Comparison of ENCODE assay signal across 17 cellular contexts in the genomic region with DNA sequence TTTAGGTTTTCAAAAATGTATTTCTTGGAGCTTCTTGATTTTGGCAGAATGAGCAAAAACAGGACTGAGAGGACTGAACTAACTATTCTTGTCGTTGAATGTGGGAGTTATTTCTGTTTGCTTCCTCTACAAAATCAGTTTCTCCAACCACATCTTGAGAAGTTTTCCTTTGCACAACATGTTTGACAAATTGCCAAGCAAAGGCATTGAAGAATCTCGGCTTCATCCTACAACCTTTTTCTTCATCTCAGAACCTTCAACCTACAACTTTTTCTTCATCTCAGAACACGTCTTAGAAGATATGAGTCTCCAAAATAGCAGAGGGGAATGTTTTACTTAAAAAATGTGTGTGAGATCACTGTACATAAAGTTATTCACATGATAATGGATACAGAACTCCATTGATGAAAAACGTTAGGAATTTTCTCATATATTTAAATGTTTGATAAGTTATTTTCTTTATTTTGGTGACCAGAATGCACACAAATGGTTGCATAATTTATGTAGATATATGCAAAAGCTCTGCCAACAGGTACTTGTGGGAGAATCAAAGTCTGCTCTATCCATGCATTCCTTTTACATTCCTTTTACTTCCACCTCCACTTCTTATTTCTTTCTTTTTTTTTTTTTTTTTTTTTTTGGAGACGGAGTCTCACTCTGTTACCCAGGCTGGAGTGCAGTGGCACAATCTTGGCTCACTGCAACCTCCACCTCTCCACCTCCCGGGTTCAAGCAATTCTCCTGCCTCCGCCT.
DNase-seq lines count a peak whose midpoint lies in the region; ATAC-seq, FAIRE-seq and TF ChIP-seq lines count a peak whose summit lies in the region.
"Had no signal": no experiment of that assay in that cellular context is flagged by ENCODE, and none has a peak within 500 bp of the region (broad histone marks: within the 10 kb centered on the region; RNA-seq: fewer than 3 reads in every experiment).

No MANE protein-coding gene starts in this region.

- TF ChIP-seq CTCF in GM23338 (conservative IDR thresholded peaks at IDR 0.05; ENCODE audit: low read depth in 2 of 2) (no peak), H1 (IDR thresholded peaks at IDR 0.05; ENCODE audit: control extremely low read depth in 1 of 3, insufficient read depth in 1 of 3, low read depth in 1 of 3, low read length in 3 of 3) (no peak), nephron (IDR thresholded peaks at IDR 0.05; ENCODE audit: unreplicated experiment in 3 of 3) (no peak), RWPE1 (conservative IDR thresholded peaks at IDR 0.05; ENCODE audit: low read depth) (no peak)

- H2BK15ac ChIP-seq in H1 (ENCODE audit: low read length), result no peak overlapping the region

- peak; percentile 80 for FAIRE-seq in H1 (lab: Jason Lieb, UNC)
- FAIRE-seq: H54 had no signal

- WGBS in H1 (ENCODE audit: extremely low coverage in 1 of 2, insufficient coverage in 1 of 2, insufficient read length in 1 of 2, insufficient replicate concordance in 2 of 2, low coverage in 1 of 2, low lambda C conversion rate in 2 of 2, missing lambda C conversion rate in 1 of 2), 2 experiments, result 72% methylated on average over 6 of the region's 7 CpGs; no CpG with 5 or more reads in 1 of the 2 experiments

- H3K9me3 ChIP-seq in NT2/D1 (ENCODE audit: insufficient read depth, low read length), result no peaks in the 10 kb centered on the region
- no peaks in the 10 kb centered on the region for H3K9me3 ChIP-seq in H1 (ENCODE audit: insufficient read depth in 2 of 2, low read depth in 1 of 2, low read length in 1 of 2)
- H3K9me3 ChIP-seq: SJCRH30 had no signal

- H3K36me3 ChIP-seq in GM23338 (ENCODE audit: insufficient read depth), result no peaks in the 10 kb centered on the region
- H3K36me3 ChIP-seq in NT2/D1 (ENCODE audit: insufficient read depth, insufficient read length, low read length), result no peaks in the 10 kb centered on the region
- no peaks in the 10 kb centered on the region for H3K36me3 ChIP-seq in H1 (ENCODE audit: control insufficient read depth in 2 of 4, insufficient read depth in 4 of 4, low read length in 3 of 4)
- H3K36me3 ChIP-seq: SJCRH30 had no signal

- H3K9ac ChIP-seq in NT2/D1 (ENCODE audit: insufficient read length, low read depth), result no peak overlapping the region
- H3K9ac ChIP-seq in H1 (replicated peaks in 1 of 4; ENCODE audit: extremely low read depth in 1 of 4, low read depth in 3 of 4, low read length in 3 of 4), result no peak overlapping the region

- H2BK12ac ChIP-seq in H1 (ENCODE audit: low read depth, low read length), result no peak overlapping the region

- DNase-seq in GM23338 (ENCODE audit: low spot score) (peak; percentile 77), NT2/D1 (ENCODE audit: low read depth, low spot score) (peak; percentile 2), H1 (ENCODE audit: low read depth in 1 of 2, low spot score in 2 of 2) (no peak), RWPE1 (ENCODE audit: low spot score) (no peak), foreskin melanocyte (no peak), Kasumi-1 (lab: John Stamatoyannopoulos, UW) (no peak)
- DNase-seq: NCI-H1105, NCI-H187, NCI-H446 treated with DMSO at 0.1 percent for 48 hours, NCI-H774, OCI-M1, RPMI8226, SJCRH30, T-cell had no signal

- H3K4me1 ChIP-seq in GM23338 (ENCODE audit: insufficient read depth) (peaks cover 4% of the 10 kb centered on the region; the same call in 1 of the 2 replicates), NT2/D1 (ENCODE audit: insufficient read depth, insufficient read length) (no peaks in the 10 kb centered on the region), H1 (replicated peaks in 1 of 4; ENCODE audit: control insufficient read depth in 3 of 4, insufficient read depth in 4 of 4, low read length in 3 of 4) (0 out of 7 replicates have a peak, but pooled peaks cover 0 to 4% (median 0%) of the 10 kb centered on the region in 4 experiments)
- H3K4me1 ChIP-seq: SJCRH30 had no signal

- H3K23me2 ChIP-seq in H1 (ENCODE audit: low read depth, low read length), result no peaks in the 10 kb centered on the region

- CTCF ChIA-PET in H1 (lab: Charles Lee; ENCODE audit: partially characterized antibody) (interaction anchor here (0.7 kb wide), 1 partner anchor 13 kb away, joined by 3 read pairs; no protein-coding TSS in a partner anchor), RWPE1 (lab: Yijun Ruan, JAX) (no interaction called here)

- H3K4me3 Mint-ChIP-seq in GM23338, result no peak overlapping the region
- H3K4me3 Mint-ChIP-seq in nephron, result no peak overlapping the region
- H3K4me3 Mint-ChIP-seq: T-cell had no signal

- H2BK120ac ChIP-seq in H1 (replicated peaks; ENCODE audit: low read depth, low read length), result no peak overlapping the region

- peak; percentile 76 for ATAC-seq in GM23338
- no peak for ATAC-seq in HG03159 (IDR thresholded peaks at IDR 0.05; ENCODE audit: unreplicated experiment)
- ATAC-seq: T-cell had no signal

- H3K27ac Mint-ChIP-seq in GM23338 (peak overlapping the region; percentile 45; the same call in 1 of the 2 replicates), nephron (peak overlapping the region in 2 of 3 experiments; percentile 49 to 64)
- H3K27ac Mint-ChIP-seq: T-cell had no signal

- no peaks in the 10 kb centered on the region for H3K79me1 ChIP-seq in H1 (ENCODE audit: low read depth, low read length)

- no peak overlapping the region for H2BK20ac ChIP-seq in H1 (ENCODE audit: low read length)

- peaks cover 15% of the 10 kb centered on the region for H3K4me1 Mint-ChIP-seq in GM23338
- H3K4me1 Mint-ChIP-seq in nephron, result no peaks in the 10 kb centered on the region
- H3K4me1 Mint-ChIP-seq: T-cell had no signal

- H3K9me3 Mint-ChIP-seq in GM23338 (no peaks in the 10 kb centered on the region), nephron (no peaks in the 10 kb centered on the region)

- no peak overlapping the region for H4K8ac ChIP-seq in H1 (ENCODE audit: extremely low read depth, insufficient read depth, low read length)

- no peak overlapping the region for H3K4me3 ChIP-seq in GM23338
- no peak overlapping the region for H3K4me3 ChIP-seq in NT2/D1 (ENCODE audit: insufficient read length, low read depth)
- H3K4me3 ChIP-seq in H1 (ENCODE audit: extremely low read depth in 1 of 4, insufficient read depth in 2 of 4, low read depth in 3 of 4, low read length in 4 of 4), result no peak overlapping the region
- H3K4me3 ChIP-seq: SJCRH30 had no signal

- H4K20me1 ChIP-seq in GM23338 (replicated peaks; ENCODE audit: insufficient read depth), result no peaks in the 10 kb centered on the region
- no peaks in the 10 kb centered on the region for H4K20me1 ChIP-seq in H1 (replicated peaks in 1 of 2; ENCODE audit: control insufficient read depth in 1 of 2, insufficient read depth in 2 of 2, low read length in 2 of 2)

- no peak overlapping the region for H3K4ac ChIP-seq in H1 (replicated peaks; ENCODE audit: insufficient read length, low read depth, low read length)

- H3K27me3 ChIP-seq in GM23338 (ENCODE audit: insufficient read depth) (no peaks in the 10 kb centered on the region), NT2/D1 (ENCODE audit: insufficient read depth, insufficient read length) (no peaks in the 10 kb centered on the region), H1 (replicated peaks in 1 of 4; ENCODE audit: control insufficient read depth in 3 of 4, extremely low read depth in 1 of 4, insufficient read depth in 3 of 4, low read length in 3 of 4) (no peaks in the 10 kb centered on the region)

- H3F3A ChIP-seq in GM23338 (replicated peaks; ENCODE audit: low read depth), result no peaks in the 10 kb centered on the region

- H3K79me2 ChIP-seq in GM23338 (replicated peaks; ENCODE audit: insufficient read depth), result no peaks in the 10 kb centered on the region
- H3K79me2 ChIP-seq in H1 (ENCODE audit: control insufficient read depth in 1 of 2, insufficient read depth in 2 of 2, low read length in 2 of 2), result no peaks in the 10 kb centered on the region

- H3K27me3 Mint-ChIP-seq in GM23338 (ENCODE audit: insufficient read depth, low read depth, poor library complexity) (no peaks in the 10 kb centered on the region), nephron (ENCODE audit: low read depth) (peaks cover 4% of the 10 kb centered on the region)
- H3K27me3 Mint-ChIP-seq: T-cell had no signal

- no peak overlapping the region for H2AK5ac ChIP-seq in H1 (ENCODE audit: low read depth, low read length)

- no peak for TF ChIP-seq EP300 in H1 (IDR thresholded peaks at IDR 0.05; ENCODE audit: borderline replicate concordance in 1 of 2, low read depth in 2 of 2, low read length in 2 of 2)

- H3K36me3 Mint-ChIP-seq in GM23338 (ENCODE audit: low read depth) (peaks cover 3% of the 10 kb centered on the region; the same call in 1 of the 3 replicates), nephron (ENCODE audit: low read depth) (no peaks in the 10 kb centered on the region)
- H3K36me3 Mint-ChIP-seq: T-cell had no signal

- H2AFZ ChIP-seq in GM23338 (no peak overlapping the region), H1 (ENCODE audit: low read length) (peak overlapping the region; percentile 34; the same call in 1 of the 2 replicates)

- H3K14ac ChIP-seq in H1 (ENCODE audit: insufficient read length), result no peak overlapping the region

- TF ChIP-seq POLR2A in H1 (IDR thresholded peaks at IDR 0.05; ENCODE audit: control extremely low read depth in 1 of 2, low read depth in 2 of 2, low read length in 2 of 2), result no peak

- H4K91ac ChIP-seq in H1 (replicated peaks; ENCODE audit: insufficient read length, low read length), result no peak overlapping the region

- H4K5ac ChIP-seq in H1 (ENCODE audit: insufficient read length, low read depth, low read length), result peak overlapping the region; percentile 0

- H3K18ac ChIP-seq in H1 (ENCODE audit: extremely low read depth, low read length), result no peak overlapping the region

- H3K9me2 ChIP-seq in GM23338 (ENCODE audit: insufficient read depth), result peaks cover 4% of the 10 kb centered on the region; the same call in 1 of the 2 replicates

- no peak overlapping the region for H3K56ac ChIP-seq in H1 (replicated peaks; ENCODE audit: insufficient read length, low read depth, low read length)

- H3K4me2 ChIP-seq in GM23338, result peak overlapping the region; percentile 2; the same call in 1 of the 2 replicates
- no peak overlapping the region for H3K4me2 ChIP-seq in H1 (ENCODE audit: insufficient read depth in 1 of 2, low read depth in 2 of 2, low read length in 2 of 2)

- no peak overlapping the region for H3K23ac ChIP-seq in H1 (ENCODE audit: insufficient read length)

- H3K27ac ChIP-seq in GM23338 (ENCODE audit: low read depth), result peak overlapping the region; percentile 89
- 0 out of 2 replicates have a peak overlapping the region, but pooled peaks have one; percentile 32 for H3K27ac ChIP-seq in H1 (ENCODE audit: low read depth, low read length)
- H3K27ac ChIP-seq in RWPE1, result no peak overlapping the region
- H3K27ac ChIP-seq: SJCRH30 had no signal

- POLR2A ChIA-PET in H1 (lab: Charles Lee; ENCODE audit: partially characterized antibody), result no interaction called here
- POLR2A ChIA-PET in RWPE1 (lab: Yijun Ruan, JAX; ENCODE audit: low non-redundant PET), result no interaction called here

- TF ChIP-seq RAD21 in H1 (IDR thresholded peaks at IDR 0.05 in 1 of 2, conservative IDR thresholded peaks at IDR 0.05 in 1 of 2; ENCODE audit: low read depth in 2 of 2, low read length in 2 of 2), result no peak

- no peak overlapping the region; the same call in 1 of the 2 replicates for H2BK5ac ChIP-seq in H1 (ENCODE audit: low read depth, low read length)

TF ChIP-seq in H1, 55 proteins besides CTCF, POLR2A, EP300 and RAD21 (continues in another document):
- TF ChIP-seq NANOG (IDR thresholded peaks at IDR 0.05; ENCODE audit: insufficient read depth, low read depth, low read length, poor library complexity, severe bottlenecking) (no peak), TEAD4 (IDR thresholded peaks at IDR 0.05; ENCODE audit: low read depth, low read length) (peak; percentile 41; the same call in 1 of the 2 replicates)

Comparison
In these comparisons a context has a peak if more than half of its experiments do, and no peak if none do; other contexts are left out.
1. DNase-seq: peak in GM23338 (single experiment) and NT2/D1 (single experiment); none in H1 (0 of 2), RWPE1 (single experiment), foreskin melanocyte (single experiment) and Kasumi-1 (0 of 2).